ENCODE assay signal across 8 cellular contexts in genomic region chr17:74202879-74203432, GRCh38. TPM values are rescaled to one million over a fixed set of nuclear protein-coding genes. Genes with fewer than 3 reads are reported as not detected.
A peak's percentile ranks its signal among the peaks of the same experiment; 100 is the strongest.
DNase-seq lines count a peak whose midpoint lies in the region; ATAC-seq and TF ChIP-seq lines count a peak whose summit lies in the region.

No MANE protein-coding gene starts in this region.

- no peak overlapping the region for H3K9ac ChIP-seq in stomach smooth muscle (ENCODE audit: low read length in 2 of 2)

- peaks cover 13% of the 10 kb centered on the region for H3K4me1 ChIP-seq in foreskin keratinocyte
- peaks cover 33% of the 10 kb centered on the region for H3K4me1 ChIP-seq in stomach smooth muscle (ENCODE audit: control insufficient read depth, insufficient read depth, low read length)

- peaks cover 34% of the 10 kb centered on the region for H3K4me1 Mint-ChIP-seq in activated CD4-positive, alpha-beta T cell treated with anti-CD3 and anti-CD28 coated beads, Interleukin-2, amount 10 ng/mL, durations not matched to agents 24 days and 14 days

- ATAC-seq in SK-N-SH treated with all-trans-retinoic acid at 6 μM for 48 hours, result peak; percentile 12; the same call in 2 of the 3 replicates
- ATAC-seq in foreskin keratinocyte, result peak; percentile 1
- ATAC-seq in HG03039 (IDR thresholded peaks at IDR 0.05; ENCODE audit: unreplicated experiment), result no peak

- no peaks in the 10 kb centered on the region for H3K9me3 ChIP-seq in stomach smooth muscle (ENCODE audit: control insufficient read depth in 2 of 2, low read length in 2 of 2)

- peaks cover 35% of the 10 kb centered on the region for H3K36me3 Mint-ChIP-seq in activated CD4-positive, alpha-beta T cell treated with anti-CD3 and anti-CD28 coated beads, Interleukin-2, amount 10 ng/mL, durations not matched to agents 24 days and 14 days (ENCODE audit: low read depth)

- peaks cover 16% of the 10 kb centered on the region for H3K27me3 Mint-ChIP-seq in activated CD4-positive, alpha-beta T cell treated with anti-CD3 and anti-CD28 coated beads, Interleukin-2, amount 10 ng/mL, durations not matched to agents 24 days and 14 days

- intact Hi-C loops in activated CD4-positive, alpha-beta T cell treated with anti-CD3 and anti-CD28 coated beads, Interleukin-2, amount 10 ng/mL, durations not matched to agents 24 days and 14 days (cut with micrococcal nuclease), result loop anchor here (2.0 kb wide), 1 partner anchor 970 kb away; a partner anchor contains a TSS

- no peak overlapping the region for H3K27ac ChIP-seq in foreskin keratinocyte
- H3K27ac ChIP-seq in stomach smooth muscle (ENCODE audit: low read length), result no peak overlapping the region

- peak overlapping the region; percentile 94 for H3K4me3 Mint-ChIP-seq in activated CD4-positive, alpha-beta T cell treated with anti-CD3 and anti-CD28 coated beads, Interleukin-2, amount 10 ng/mL, durations not matched to agents 24 days and 14 days

- DNase-seq in activated CD4-positive, alpha-beta T cell treated with anti-CD3 and anti-CD28 coated beads, Interleukin-2, amount 10 ng/mL, durations not matched to agents 24 days and 14 days, result no peak
- DNase-seq in activated CD4-positive, alpha-beta T cell treated with anti-CD3 and anti-CD28 coated beads for 48 hours, result no peak
- DNase-seq in foreskin keratinocyte, result no peak
- no peak for DNase-seq in NCI-H1105 treated with DMSO at 0.1 percent for 48 hours (lab: John Stamatoyannopoulos, UW)
- DNase-seq in GM10266 (ENCODE audit: extremely low spot score), result no peak

- no peak for TF ChIP-seq CTCF in foreskin keratinocyte (conservative IDR thresholded peaks at IDR 0.05)
- no peak for TF ChIP-seq CTCF in GM10266 (IDR thresholded peaks at IDR 0.05; ENCODE audit: control insufficient read depth, insufficient read depth, low read depth, missing control alignments)

- H3K4me3 ChIP-seq in stomach smooth muscle (ENCODE audit: low read length in 2 of 2), result peak overlapping the region; percentile 95 to 97

- peaks cover 10 to 16% of the 10 kb centered on the region in 2 donors for H3K36me3 ChIP-seq in stomach smooth muscle (ENCODE audit: control insufficient read depth in 2 of 2, insufficient read depth in 2 of 2, low read length in 2 of 2)

- H3K27me3 ChIP-seq in foreskin keratinocyte (peaks cover 25% of the 10 kb centered on the region), stomach smooth muscle (ENCODE audit: control insufficient read depth in 1 of 2, insufficient read depth in 2 of 2, low read length in 2 of 2) (peaks cover 10 to 24% of the 10 kb centered on the region in 2 donors)

- peak overlapping the region; percentile 95 for H3K27ac Mint-ChIP-seq in activated CD4-positive, alpha-beta T cell treated with anti-CD3 and anti-CD28 coated beads, Interleukin-2, amount 10 ng/mL, durations not matched to agents 24 days and 14 days

- no peaks in the 10 kb centered on the region for H3K9me3 Mint-ChIP-seq in activated CD4-positive, alpha-beta T cell treated with anti-CD3 and anti-CD28 coated beads, Interleukin-2, amount 10 ng/mL, durations not matched to agents 24 days and 14 days

TF ChIP-seq in SK-N-SH treated with all-trans-retinoic acid at 6 μM for 48 hours, 23 proteins besides CTCF, POLR2A, EP300 and RAD21:
- TF ChIP-seq TCF4 (CRISPR knock-in tag; IDR thresholded peaks at IDR 0.05; ENCODE audit: borderline replicate concordance) (no peak), ZFP3 (CRISPR knock-in tag; IDR thresholded peaks at IDR 0.05) (no peak), RARB (CRISPR knock-in tag; IDR thresholded peaks at IDR 0.05) (no peak), CSDC2 (CRISPR knock-in tag; IDR thresholded peaks at IDR 0.05) (no peak), ZNF70 (CRISPR knock-in tag; IDR thresholded peaks at IDR 0.05) (no peak), ESRRG (CRISPR knock-in tag; IDR thresholded peaks at IDR 0.05) (no peak), BACH2 (CRISPR knock-in tag; IDR thresholded peaks at IDR 0.05; ENCODE audit: borderline replicate concordance) (no peak), CSRNP3 (CRISPR knock-in tag; IDR thresholded peaks at IDR 0.05) (no peak), ISL1 (CRISPR knock-in tag; IDR thresholded peaks at IDR 0.05) (no peak), OSR1 (CRISPR knock-in tag; IDR thresholded peaks at IDR 0.05) (no peak), SNAI2 (CRISPR knock-in tag; IDR thresholded peaks at IDR 0.05) (no peak), ZFP30 (CRISPR knock-in tag; IDR thresholded peaks at IDR 0.05) (no peak)

RNA-seq across cellular contexts. Expression of gene RPL38, which starts 0.5 kb away (rescaled TPM):
- 1,176 and 1,244 TPM in 2 replicates for total RNA-seq in activated CD4-positive, alpha-beta T cell treated with anti-CD3 and anti-CD28 coated beads, Interleukin-2, amount 10 ng/mL, durations not matched to agents 24 days and 14 days
- 1,782 and 1,801 TPM in 2 replicates for total RNA-seq in foreskin keratinocyte
- 2,904 and 3,003 TPM in 2 replicates for polyA plus RNA-seq in foreskin keratinocyte

RNA-seq across cellular contexts. Expression of gene TTYH2, which starts 10.4 kb away (rescaled TPM):
- 7.8 and 8.1 TPM in 2 replicates for total RNA-seq in activated CD4-positive, alpha-beta T cell treated with anti-CD3 and anti-CD28 coated beads, Interleukin-2, amount 10 ng/mL, durations not matched to agents 24 days and 14 days
- total RNA-seq in foreskin keratinocyte, result 1.8 and 3.1 TPM in 2 replicates
- 1.4 and 1.8 TPM in 2 replicates for polyA plus RNA-seq in foreskin keratinocyte
